ENCODE assay signal across 1 cellular context in the genomic region with DNA sequence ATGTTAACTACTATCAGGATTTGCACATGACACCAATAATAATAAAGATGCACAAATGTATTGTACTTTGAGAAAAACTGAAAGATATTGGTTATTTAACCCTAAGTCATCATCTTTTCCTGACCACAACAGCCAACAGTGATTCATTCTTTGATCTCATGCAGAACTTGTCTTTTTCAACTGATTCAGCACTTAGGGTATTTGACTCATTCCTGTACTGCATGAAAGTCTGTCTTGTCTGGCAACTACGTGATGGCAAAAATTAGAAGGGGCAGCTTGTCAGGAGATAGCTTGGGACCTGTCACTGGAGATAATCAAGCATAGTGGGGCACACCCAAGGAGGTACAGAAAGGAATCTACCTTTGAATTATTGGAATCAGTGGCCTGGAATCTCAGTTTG.
A peak's percentile ranks its signal among the peaks of the same experiment; 100 is the strongest.
TF ChIP-seq lines count a peak whose summit lies in the region.

No MANE protein-coding gene starts in this region.

TF ChIP-seq in HCT116, 20 proteins besides CTCF, POLR2A, EP300 and RAD21 (continued from another document):
- TF ChIP-seq, protein P1, sequence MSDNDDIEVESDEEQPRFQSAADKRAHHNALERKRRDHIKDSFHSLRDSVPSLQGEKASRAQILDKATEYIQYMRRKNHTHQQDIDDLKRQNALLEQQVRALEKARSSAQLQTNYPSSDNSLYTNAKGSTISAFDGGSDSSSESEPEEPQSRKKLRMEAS (IDR thresholded peaks at IDR 0.05): 0 out of 2 replicates have a peak, but pooled peaks have one; percentile 27
- no peak for TF ChIP-seq ZFX (IDR thresholded peaks at IDR 0.05)
- TF ChIP-seq TCF7L2 (IDR thresholded peaks at IDR 0.05; ENCODE audit: borderline replicate concordance, extremely low read depth, insufficient read depth, insufficient read length): no peak
- TF ChIP-seq FOSL1 (IDR thresholded peaks at IDR 0.05; ENCODE audit: low read depth): peak; percentile 88
- no peak for TF ChIP-seq EZH2phosphoT487 (IDR thresholded peaks at IDR 0.05; ENCODE audit: borderline replicate concordance)
- peak; percentile 69 for TF ChIP-seq SP1 (IDR thresholded peaks at IDR 0.05; ENCODE audit: low read depth)
TF ChIP-seq in HCT116: peak in this region for 10.
